7 cellular contexts compared by ENCODE assay signal in the genomic region with DNA sequence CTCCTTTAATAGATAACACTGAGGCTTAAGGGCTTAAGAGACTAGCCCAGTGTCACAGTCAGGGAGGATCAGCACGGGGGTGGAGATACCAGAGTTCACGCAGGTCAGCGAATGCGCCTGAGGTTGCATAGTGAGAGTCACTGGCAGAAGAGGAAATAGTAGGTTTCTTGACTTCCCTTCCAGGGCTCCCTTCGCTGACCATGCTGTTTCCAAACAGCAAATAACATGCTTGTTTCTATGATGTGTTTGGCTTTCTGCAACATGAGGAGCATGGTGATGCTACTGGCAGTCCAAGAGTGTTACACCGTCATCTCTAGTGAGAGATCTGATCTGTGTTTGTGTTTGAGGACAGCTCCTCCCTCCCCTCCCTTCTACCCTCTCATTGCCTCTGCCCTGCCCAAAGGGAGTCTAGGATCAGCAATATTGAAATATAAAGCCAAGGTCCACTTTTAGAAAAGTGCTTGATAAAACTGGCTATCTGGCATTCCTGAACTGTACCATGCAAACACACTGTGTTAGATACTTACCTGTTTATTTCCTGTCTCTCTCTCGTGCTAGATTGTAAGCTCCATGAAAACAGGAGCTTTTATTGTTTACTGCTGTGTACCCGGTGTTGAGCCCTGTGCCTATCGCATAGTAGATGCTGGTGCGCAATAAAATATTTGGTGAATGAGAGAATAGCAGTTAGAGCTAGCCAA. TPM values are rescaled to one million over a fixed set of nuclear protein-coding genes. Genes with fewer than 3 reads are reported as not detected.
DNase-seq lines count a peak whose midpoint lies in the region; ATAC-seq and TF ChIP-seq lines count a peak whose summit lies in the region.

No MANE protein-coding gene starts in this region.

- no peak overlapping the region for H3K4me2 ChIP-seq in trophoblast cell (ENCODE audit: low read length)

- no peak overlapping the region for H2BK12ac ChIP-seq in trophoblast cell (ENCODE audit: low read length)

- H3K4me1 ChIP-seq in trophoblast cell (ENCODE audit: control insufficient read depth in 1 of 2, insufficient read depth in 2 of 2, low read length in 2 of 2) (peaks cover 6 to 11% of the 10 kb centered on the region in 2 experiments), uterus (peaks cover 0 to 5% of the 10 kb centered on the region in 2 donors)

- no peak overlapping the region for H2BK120ac ChIP-seq in trophoblast cell (ENCODE audit: insufficient read depth, low read length, poor library complexity)

- no peak overlapping the region for H4K8ac ChIP-seq in trophoblast cell (ENCODE audit: low read depth, low read length)

- H2AK5ac ChIP-seq in trophoblast cell (ENCODE audit: low read length), result no peak overlapping the region

- no peak overlapping the region for H3K18ac ChIP-seq in trophoblast cell (ENCODE audit: low read length)

- no peak overlapping the region for H3K4me3 ChIP-seq in trophoblast cell (ENCODE audit: low read depth, low read length)
- H3K4me3 ChIP-seq in uterus, result no peak overlapping the region

- peaks cover 5% of the 10 kb centered on the region for H3K79me2 ChIP-seq in trophoblast cell (ENCODE audit: control insufficient read depth, insufficient read depth, low read length, poor library complexity)

- no peak overlapping the region for H4K91ac ChIP-seq in trophoblast cell (ENCODE audit: low read depth, low read length)

- H3K23ac ChIP-seq in trophoblast cell (ENCODE audit: low read length), result no peak overlapping the region

- H3K9ac ChIP-seq in trophoblast cell (ENCODE audit: low read length), result no peak overlapping the region

- no peak for TF ChIP-seq POLR2A in uterus (IDR thresholded peaks at IDR 0.05)

- no peak for TF ChIP-seq CTCF in uterus (IDR thresholded peaks at IDR 0.05)

- no peak overlapping the region for H3K27ac ChIP-seq in trophoblast cell (ENCODE audit: low read depth, low read length)
- H3K27ac ChIP-seq in uterus, result no peak overlapping the region

- H3K27me3 ChIP-seq in trophoblast cell (ENCODE audit: insufficient read depth, low read length) (no peaks in the 10 kb centered on the region), uterus (no peaks in the 10 kb centered on the region)

- no peak overlapping the region for H2AFZ ChIP-seq in trophoblast cell (ENCODE audit: insufficient read depth, low read length, poor library complexity)

- H3K36me3 ChIP-seq in trophoblast cell (ENCODE audit: control insufficient read depth in 1 of 2, insufficient read depth in 2 of 2, low read length in 2 of 2) (peaks cover 13 to 24% of the 10 kb centered on the region in 2 experiments), uterus (no peaks in the 10 kb centered on the region)

- WGBS in trophoblast cell (ENCODE audit: extremely low coverage, insufficient coverage, insufficient read length), result no CpG with 5 or more reads among the region's 10 CpGs

- no peak overlapping the region for H4K12ac ChIP-seq in trophoblast cell (ENCODE audit: low read depth, low read length)

- no peak overlapping the region for H2BK5ac ChIP-seq in trophoblast cell (ENCODE audit: low read depth, low read length, poor library complexity)

- intact Hi-C loops in uterus (cut with DNase I; ENCODE audit: low total_unique reads), result no loop called here

- H3K9me3 ChIP-seq in trophoblast cell (ENCODE audit: insufficient read depth, low read depth, low read length) (no peaks in the 10 kb centered on the region), uterus (no peaks in the 10 kb centered on the region)

- H3K79me1 ChIP-seq in trophoblast cell (ENCODE audit: low read length), result no peaks in the 10 kb centered on the region

- H3K14ac ChIP-seq in trophoblast cell (ENCODE audit: low read length), result no peak overlapping the region

- ATAC-seq in GM21619 (IDR thresholded peaks at IDR 0.05; ENCODE audit: unreplicated experiment) (peak; percentile 60), HG03439 (IDR thresholded peaks at IDR 0.05; ENCODE audit: unreplicated experiment) (no peak)

- peak overlapping the region; percentile 37 for H3K4ac ChIP-seq in trophoblast cell (ENCODE audit: low read depth, low read length)

- DNase-seq in Kasumi-1 (lab: John Stamatoyannopoulos, UW) (peak; percentile 81), amniotic epithelial cell (ENCODE audit: low read depth) (peak; percentile 29), trophoblast cell (peak; percentile 33 to 50), NCI-H1048 (lab: John Stamatoyannopoulos, UW) (no peak), uterus (no peak)

RNA-seq across cellular contexts. Expression of gene TLE4, which starts 12.3 kb away (rescaled TPM):
- 103 and 108 TPM in 2 replicates for polyA plus RNA-seq in trophoblast cell (2013)
- total RNA-seq in uterus, result 100 to 1,000 TPM in 1 of 4 donors, 10 to 100 TPM in 3; 21.1 to 134 (median 35.1) TPM

Comparison
In these comparisons a context has a peak if more than half of its experiments do, and no peak if none do; other contexts are left out.
1. DNase-seq: peak in Kasumi-1 (2 of 2), amniotic epithelial cell (single experiment) and trophoblast cell (2 of 2); none in NCI-H1048 (single experiment) and uterus (0 of 2).